In genomic region chr11:64766881-64767280, GRCh38 we compare ENCODE assay signal across 1 cellular context.
TF ChIP-seq lines count a peak whose summit lies in the region.

No MANE protein-coding gene starts in this region.

TF ChIP-seq in K562, 482 proteins besides CTCF, POLR2A, EP300 and RAD21:
- TF ChIP-seq RBFOX2 (IDR thresholded peaks at IDR 0.05; ENCODE audit: low read depth, low read length), result peak; percentile 4; the same call in 1 of the 2 replicates
- TF ChIP-seq MGA (IDR thresholded peaks at IDR 0.05), result no peak
- no peak for TF ChIP-seq PHF8 (IDR thresholded peaks at IDR 0.05; ENCODE audit: borderline replicate concordance, low read length)
- TF ChIP-seq, protein P1, sequence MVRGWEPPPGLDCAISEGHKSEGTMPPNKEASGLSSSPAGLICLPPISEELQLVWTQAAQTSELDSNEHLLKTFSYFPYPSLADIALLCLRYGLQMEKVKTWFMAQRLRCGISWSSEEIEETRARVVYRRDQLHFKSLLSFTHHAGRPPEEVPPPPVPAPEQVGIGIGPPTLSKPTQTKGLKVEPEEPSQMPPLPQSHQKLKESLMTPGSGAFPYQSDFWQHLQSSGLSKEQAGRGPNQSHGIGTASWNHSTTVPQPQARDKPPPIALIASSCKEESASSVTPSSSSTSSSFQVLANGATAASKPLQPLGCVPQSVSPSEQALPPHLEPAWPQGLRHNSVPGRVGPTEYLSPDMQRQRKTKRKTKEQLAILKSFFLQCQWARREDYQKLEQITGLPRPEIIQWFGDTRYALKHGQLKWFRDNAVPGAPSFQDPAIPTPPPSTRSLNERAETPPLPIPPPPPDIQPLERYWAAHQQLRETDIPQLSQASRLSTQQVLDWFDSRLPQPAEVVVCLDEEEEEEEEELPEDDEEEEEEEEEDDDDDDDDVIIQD (CRISPR knock-in tag; IDR thresholded peaks at IDR 0.05), result no peak
